8 cellular contexts compared by ENCODE assay signal in genomic region chr11:115504279-115505158, GRCh38. TPM values are rescaled to one million over a fixed set of nuclear protein-coding genes. Genes with fewer than 3 reads are reported as not detected.
A peak's percentile ranks its signal among the peaks of the same experiment; 100 is the strongest.
DNase-seq lines count a peak whose midpoint lies in the region; ATAC-seq and TF ChIP-seq lines count a peak whose summit lies in the region.

Gene CADM1, minus strand, starts transcription at chr11:115504415.

- peak within 1 kb of the TSS; percentile 36 for H3K9ac ChIP-seq in mesenchymal stem cell (ENCODE audit: low read length)

- no peak within 1 kb of the TSS for H2AK5ac ChIP-seq in mesenchymal stem cell (ENCODE audit: low read length, severe bottlenecking)

- peak within 1 kb of the TSS; percentile 84 for H3K27ac Mint-ChIP-seq in endothelial cell (ENCODE audit: unreplicated experiment)

- peaks cover 7 to 82% of the 10 kb centered on the region in 2 experiments for H3K27me3 ChIP-seq in mesenchymal stem cell (ENCODE audit: control insufficient read depth in 1 of 2, insufficient read depth in 1 of 2, low read length in 2 of 2)

- H4K91ac ChIP-seq in mesenchymal stem cell (ENCODE audit: low read length), result no peak within 1 kb of the TSS

- DNase-seq in NCI-H526 treated with DMSO at 0.1 percent for 48 hours (lab: John Stamatoyannopoulos, UW), result peak; percentile 99
- peak; percentile 44 for DNase-seq in activated CD8-positive, alpha-beta memory T cell treated with anti-CD3 and anti-CD28 coated beads, Interleukin-2, amount 50 U/mL, for 24 hours (ENCODE audit: extremely low read depth)
- peak; percentile 97 for DNase-seq in endothelial cell (ENCODE audit: low spot score)
- peak; percentile 91 for DNase-seq in mesenchymal stem cell
- DNase-seq in stimulated activated CD4-positive, alpha-beta T cell treated with anti-CD3 and anti-CD28 coated beads, TNF-alpha, amount 100 ng/mL, for 48 hours (ENCODE audit: low read depth in 3 of 3), result peak; percentile 43 to 66 (median 63)

- peak within 1 kb of the TSS; percentile 7 to 45 for H3K18ac ChIP-seq in mesenchymal stem cell (ENCODE audit: low read depth in 1 of 2, low read length in 2 of 2)

- peak within 1 kb of the TSS; percentile 99 for H3K4me2 ChIP-seq in mesenchymal stem cell (ENCODE audit: low read length, poor library complexity, severe bottlenecking)

- peaks cover 2% of the 10 kb centered on the region for H3K4me1 ChIP-seq in mesenchymal stem cell (ENCODE audit: control insufficient read depth, insufficient read depth, low read depth, low read length)

- peak within 1 kb of the TSS in 1 of 2 experiments; percentile 85 for H2BK12ac ChIP-seq in mesenchymal stem cell (ENCODE audit: low read length in 2 of 2)

- H2AFZ ChIP-seq in mesenchymal stem cell (ENCODE audit: low read depth, low read length), result peak within 1 kb of the TSS; percentile 96

- peaks cover 5% of the 10 kb centered on the region for H3K4me1 Mint-ChIP-seq in endothelial cell (ENCODE audit: unreplicated experiment)

- peak within 1 kb of the TSS in 1 of 2 experiments; percentile 84 for H3K23ac ChIP-seq in mesenchymal stem cell (ENCODE audit: low read length in 2 of 2)

- H3K14ac ChIP-seq in mesenchymal stem cell (ENCODE audit: low read length in 2 of 2), result no peak within 1 kb of the TSS

- ATAC-seq in HG03159 (IDR thresholded peaks at IDR 0.05; ENCODE audit: unreplicated experiment) (peak; percentile 61), HG02623 (IDR thresholded peaks at IDR 0.05; ENCODE audit: unreplicated experiment) (no peak)

- no peaks in the 10 kb centered on the region for H3K9me3 ChIP-seq in mesenchymal stem cell (ENCODE audit: control insufficient read depth, low read length)

- peak within 1 kb of the TSS; percentile 96 for H3K27ac ChIP-seq in mesenchymal stem cell (ENCODE audit: low read length, poor library complexity, severe bottlenecking)

- TF ChIP-seq CTCF in GM12874 (IDR thresholded peaks at IDR 0.05; ENCODE audit: insufficient read depth, low read depth, low read length) (peak; percentile 20; the same call in 1 of the 2 replicates), endothelial cell (IDR thresholded peaks at IDR 0.05; ENCODE audit: unreplicated experiment) (peak; percentile 92)

- H3K36me3 ChIP-seq in mesenchymal stem cell (ENCODE audit: control insufficient read depth in 1 of 2, insufficient read depth in 2 of 2, low read depth in 1 of 2, low read length in 2 of 2), result no peaks in the 10 kb centered on the region

- under 1% methylated on average over 73 of the region's 76 CpGs for WGBS in mesenchymal stem cell

- peaks cover 3% of the 10 kb centered on the region for H3K79me1 ChIP-seq in mesenchymal stem cell (replicated peaks; ENCODE audit: low read length, poor library complexity, severe bottlenecking)

- peaks cover 6% of the 10 kb centered on the region for H3K27me3 Mint-ChIP-seq in endothelial cell (ENCODE audit: unreplicated experiment)

- peak within 1 kb of the TSS; percentile 87 for H2BK5ac ChIP-seq in mesenchymal stem cell (ENCODE audit: low read depth, low read length, poor library complexity, severe bottlenecking)

- no peaks in the 10 kb centered on the region for H3K36me3 Mint-ChIP-seq in endothelial cell (ENCODE audit: low read depth, unreplicated experiment)

- no peaks in the 10 kb centered on the region for H3K9me3 Mint-ChIP-seq in endothelial cell (ENCODE audit: unreplicated experiment)

- no peak within 1 kb of the TSS for H3K4ac ChIP-seq in mesenchymal stem cell (ENCODE audit: low read depth in 1 of 2, low read length in 2 of 2)

- peak within 1 kb of the TSS; percentile 48 for H2BK15ac ChIP-seq in mesenchymal stem cell (ENCODE audit: low read depth, poor library complexity, severe bottlenecking)

- H4K8ac ChIP-seq in mesenchymal stem cell (ENCODE audit: low read length), result peak within 1 kb of the TSS; percentile 74

- peak within 1 kb of the TSS; percentile 97 for H3K4me3 Mint-ChIP-seq in endothelial cell (ENCODE audit: unreplicated experiment)

- peak within 1 kb of the TSS; percentile 76 to 79 for H3K4me3 ChIP-seq in mesenchymal stem cell (ENCODE audit: insufficient read depth in 1 of 2, low read depth in 1 of 2, low read length in 2 of 2)

- H2BK120ac ChIP-seq in mesenchymal stem cell (ENCODE audit: low read depth, low read length), result peak within 1 kb of the TSS; percentile 43

RNA-seq across cellular contexts. Expression of gene CADM1, which starts in this region (rescaled TPM):
- 65.5 TPM for total RNA-seq in endothelial cell (ENCODE audit: unreplicated experiment)
- 11.3 TPM for polyA plus RNA-seq in mesenchymal stem cell (2013, experiment 1 of 2)
- polyA plus RNA-seq in mesenchymal stem cell (2013, experiment 2 of 2), result 11.3 TPM

Comparison
In these comparisons a context has a peak if more than half of its experiments do, and no peak if none do; other contexts are left out.
1. DNase-seq: peak in every context shown above with its lines; median percentile 99 in NCI-H526 treated with DMSO at 0.1 percent for 48 hours; 97 in endothelial cell; 91 in mesenchymal stem cell; 63 in stimulated activated CD4-positive, alpha-beta T cell treated with anti-CD3 and anti-CD28 coated beads, TNF-alpha, amount 100 ng/mL, for 48 hours; 44 in activated CD8-positive, alpha-beta memory T cell treated with anti-CD3 and anti-CD28 coated beads, Interleukin-2, amount 50 U/mL, for 24 hours.